Comparison of ENCODE assay signal across 8 cellular contexts in genomic region chr4:185535818-185536729, GRCh38. TPM values are rescaled to one million over a fixed set of nuclear protein-coding genes. Genes with fewer than 3 reads are reported as not detected.
DNase-seq lines count a peak whose midpoint lies in the region; ATAC-seq and TF ChIP-seq lines count a peak whose summit lies in the region.

No MANE protein-coding gene starts in this region.

- intact Hi-C loops in CD4-positive, alpha-beta memory T cell (cut with micrococcal nuclease) = no loop called here

- H3K27me3 ChIP-seq in CD4-positive, alpha-beta memory T cell (ENCODE audit: insufficient read depth, low read length) = peaks cover 21% of the 10 kb centered on the region
- H3K27me3 ChIP-seq in foreskin keratinocyte (peaks cover 100% of the 10 kb centered on the region), osteoblast (ENCODE audit: insufficient read depth, low read length) (peaks cover 34% of the 10 kb centered on the region)

- H3K27ac Mint-ChIP-seq in CD4-positive, alpha-beta memory T cell = no peak overlapping the region

- no peaks in the 10 kb centered on the region for H3K9me3 ChIP-seq in CD4-positive, alpha-beta memory T cell (ENCODE audit: control insufficient read depth in 1 of 2, low read length in 2 of 2)
- H3K9me3 ChIP-seq in osteoblast (ENCODE audit: low read depth, low read length) = no peaks in the 10 kb centered on the region

- H3K4me1 Mint-ChIP-seq in CD4-positive, alpha-beta memory T cell = peaks cover 4 to 11% (median 5%) of the 10 kb centered on the region in 4 donors

- H3K4me2 ChIP-seq in osteoblast (ENCODE audit: insufficient read depth, low read length) = peak overlapping the region; percentile 88

- H2AFZ ChIP-seq in osteoblast (ENCODE audit: low read length) = peak overlapping the region; percentile 38

- peak; percentile 11 for ATAC-seq in foreskin keratinocyte
- no peak for ATAC-seq in HG02852 (IDR thresholded peaks at IDR 0.05; ENCODE audit: unreplicated experiment)

- no peaks in the 10 kb centered on the region for H3K36me3 Mint-ChIP-seq in CD4-positive, alpha-beta memory T cell

- no peaks in the 10 kb centered on the region for H3K36me3 ChIP-seq in CD4-positive, alpha-beta memory T cell (ENCODE audit: insufficient read depth, low read length)
- no peaks in the 10 kb centered on the region for H3K36me3 ChIP-seq in osteoblast (ENCODE audit: insufficient read depth, low read length)

- H3K4me1 ChIP-seq in CD4-positive, alpha-beta memory T cell (ENCODE audit: insufficient read depth, low read length) = peaks cover 5% of the 10 kb centered on the region
- H3K4me1 ChIP-seq in foreskin keratinocyte = no peaks in the 10 kb centered on the region
- H3K4me1 ChIP-seq in osteoblast (ENCODE audit: insufficient read depth, low read length) = peaks cover 5% of the 10 kb centered on the region

- CTCF ChIA-PET in CD4-positive, alpha-beta memory T cell (lab: Charles Lee; ENCODE audit: partially characterized antibody) = no interaction called here

- no peaks in the 10 kb centered on the region for H4K20me1 ChIP-seq in osteoblast (ENCODE audit: insufficient read depth, low read length)

- DNase-seq in CD4-positive, alpha-beta memory T cell = no peak
- peak; percentile 14 for DNase-seq in RPMI7951 (ENCODE audit: low read depth)
- peak in 1 of 2 donors; percentile 8 for DNase-seq in foreskin keratinocyte
- peak; percentile 89 for DNase-seq in osteoblast (ENCODE audit: insufficient read length, low spot score, missing footprints)
- DNase-seq in HuH-7.5 (ENCODE audit: low spot score) = no peak
- no peak for DNase-seq in effector CD8-positive, alpha-beta T cell (lab: John Stamatoyannopoulos, UW)
- no peak for DNase-seq in NCI-H446 treated with DMSO at 0.1 percent for 48 hours (lab: John Stamatoyannopoulos, UW)

- H3K79me2 ChIP-seq in osteoblast (ENCODE audit: insufficient read depth, low read length) = no peaks in the 10 kb centered on the region

- TF ChIP-seq CTCF in foreskin keratinocyte (conservative IDR thresholded peaks at IDR 0.05) (no peak), osteoblast (IDR thresholded peaks at IDR 0.05; ENCODE audit: extremely low read depth, low read depth, low read length) (no peak)

- peak overlapping the region in 7 of 8 donors; percentile 22 to 80 (median 64) for H3K4me3 Mint-ChIP-seq in CD4-positive, alpha-beta memory T cell

- H3K27me3 Mint-ChIP-seq in CD4-positive, alpha-beta memory T cell = peaks cover 25 to 28% of the 10 kb centered on the region in 2 donors

- POLR2A ChIA-PET in CD4-positive, alpha-beta memory T cell (lab: Charles Lee; ENCODE audit: partially characterized antibody) = no interaction called here

- H3K27ac ChIP-seq in CD4-positive, alpha-beta memory T cell (ENCODE audit: low read depth, low read length) = no peak overlapping the region
- H3K27ac ChIP-seq in foreskin keratinocyte = no peak overlapping the region
- no peak overlapping the region for H3K27ac ChIP-seq in osteoblast (ENCODE audit: low read depth, low read length)

- no peaks in the 10 kb centered on the region for H3K9me3 Mint-ChIP-seq in CD4-positive, alpha-beta memory T cell

- no peak overlapping the region for H3K4me3 ChIP-seq in CD4-positive, alpha-beta memory T cell (ENCODE audit: low read length in 2 of 2)
- peak overlapping the region; percentile 78 for H3K4me3 ChIP-seq in osteoblast (ENCODE audit: insufficient read depth, low read length)

RNA-seq across cellular contexts. Expression of gene PDLIM3, which starts 0.8 kb away (rescaled TPM):
- total RNA-seq in CD4-positive, alpha-beta memory T cell = not detected
- polyA plus RNA-seq in CD4-positive, alpha-beta memory T cell = not detected
- total RNA-seq in RPMI7951 (2014; rRNA removed; shearing (Covaris generic)) = 13.6 and 21.7 TPM in 2 replicates
- total RNA-seq in foreskin keratinocyte = not detected in 2 replicates
- polyA plus RNA-seq in foreskin keratinocyte = 0.10 TPM in 1 of 2 replicates, not detected in the other
- 1.8 and 2.2 TPM in 2 replicates for total RNA-seq in osteoblast

Comparison
In these comparisons a context has a peak if more than half of its experiments do, and no peak if none do; other contexts are left out.
1. DNase-seq: peak in RPMI7951 (single experiment) and osteoblast (single experiment); none in CD4-positive, alpha-beta memory T cell (0 of 5), HuH-7.5 (single experiment), effector CD8-positive, alpha-beta T cell (single experiment) and NCI-H446 treated with DMSO at 0.1 percent for 48 hours (single experiment).